Comparison of ENCODE assay signal across 1 cellular context in the genomic region with DNA sequence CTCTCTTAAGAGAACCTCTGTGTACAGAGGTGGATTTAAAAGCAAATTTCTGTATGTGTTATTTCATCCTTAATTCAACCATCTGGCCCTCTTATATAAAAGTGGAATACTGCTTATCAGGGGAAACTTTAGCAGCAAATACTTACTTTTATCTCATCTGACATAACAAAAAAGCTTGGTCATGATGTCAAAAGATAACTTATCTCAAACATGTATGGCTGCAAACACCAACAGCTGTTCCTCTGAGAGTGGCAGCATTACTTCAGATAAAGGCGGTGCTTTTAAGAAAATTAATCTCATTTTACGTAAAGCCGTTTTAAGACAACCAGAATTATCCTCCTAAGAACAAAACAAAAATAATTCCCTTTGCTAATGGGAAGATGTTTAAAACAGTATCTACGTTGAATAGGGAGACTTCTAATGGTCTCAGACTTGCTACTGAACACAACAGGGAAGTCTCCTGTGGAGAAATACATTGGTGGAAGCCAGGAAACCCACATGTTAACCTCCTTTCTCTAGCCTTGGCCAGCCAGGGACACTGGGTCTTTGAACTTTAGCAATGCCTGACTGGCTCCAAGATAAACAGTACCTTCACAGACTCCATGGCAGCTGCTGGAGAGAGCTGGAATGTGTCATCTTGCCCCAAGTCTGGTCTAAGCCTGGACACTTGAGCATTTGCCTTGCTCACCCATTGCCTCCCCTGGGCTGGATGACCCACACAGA.
TF ChIP-seq lines count a peak whose summit lies in the region.

No MANE protein-coding gene starts in this region.

TF ChIP-seq in IMR-90, 13 proteins besides CTCF, POLR2A, EP300 and RAD21 (continued from another document):
- no peak for TF ChIP-seq BHLHE40 (IDR thresholded peaks at IDR 0.05; ENCODE audit: low read depth, low read length)
- no peak for TF ChIP-seq RFX5 (IDR thresholded peaks at IDR 0.05; ENCODE audit: low read depth, low read length)
- TF ChIP-seq MAZ (IDR thresholded peaks at IDR 0.05; ENCODE audit: borderline replicate concordance, low read depth, low read length): no peak
- TF ChIP-seq CEBPB (IDR thresholded peaks at IDR 0.05; ENCODE audit: low read depth, low read length): no peak
